ENCODE assay signal across 21 cellular contexts in the genomic region with DNA sequence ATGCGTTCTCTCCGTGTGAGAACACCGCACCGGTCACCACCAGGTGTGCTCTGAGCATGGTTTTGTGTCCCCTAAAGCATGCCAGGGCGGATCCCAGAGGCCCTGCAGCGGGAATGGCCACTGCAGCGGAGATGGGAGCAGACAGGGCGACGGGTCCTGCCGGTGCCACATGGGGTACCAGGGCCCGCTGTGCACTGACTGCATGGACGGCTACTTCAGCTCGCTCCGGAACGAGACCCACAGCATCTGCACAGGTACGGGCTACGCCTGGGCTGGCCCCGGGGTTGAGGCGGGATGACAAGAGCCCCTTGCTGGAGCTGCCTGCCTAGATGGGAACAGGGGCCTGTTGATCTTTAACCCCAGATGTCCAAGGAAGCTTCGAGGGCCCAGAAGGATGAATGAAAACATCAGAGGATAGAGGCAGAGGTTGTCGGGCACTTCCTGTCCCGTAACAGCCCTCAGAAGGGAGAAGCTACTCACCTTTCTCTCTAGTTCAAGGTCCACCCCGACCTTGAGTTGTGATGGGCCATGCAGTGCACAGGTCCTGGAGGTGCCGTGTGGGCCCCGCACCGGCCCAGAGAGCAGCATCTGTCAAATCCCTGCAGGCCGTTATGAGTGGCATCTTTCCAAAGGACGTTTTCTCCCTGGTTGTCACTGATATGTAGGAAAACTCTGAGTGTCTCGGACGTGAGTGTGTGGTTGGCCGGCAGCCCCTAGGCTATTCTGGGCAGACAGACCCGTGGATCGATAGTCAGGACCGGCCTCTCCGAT. TPM values are rescaled to one million over a fixed set of nuclear protein-coding genes. Genes with fewer than 3 reads are reported as not detected.
DNase-seq lines count a peak whose midpoint lies in the region; ATAC-seq, FAIRE-seq and TF ChIP-seq lines count a peak whose summit lies in the region.
"Had no signal": no experiment of that assay in that cellular context is flagged by ENCODE, and none has a peak within 500 bp of the region (broad histone marks: within the 10 kb centered on the region; RNA-seq: fewer than 3 reads in every experiment).

No MANE protein-coding gene starts in this region.

- H3K9me3 ChIP-seq in kidney (ENCODE audit: control insufficient read depth in 1 of 2, low read length in 2 of 2) (no peaks in the 10 kb centered on the region), spleen (no peaks in the 10 kb centered on the region)
- H3K9me3 ChIP-seq: SJCRH30 had no signal

- H3K9me3 Mint-ChIP-seq in activated CD4-positive, alpha-beta T cell treated with anti-CD3 and anti-CD28 coated beads, Interleukin-2, amount 10 ng/mL, durations not matched to agents 24 days and 14 days: no peaks in the 10 kb centered on the region
- H3K9me3 Mint-ChIP-seq: CD4-positive, CD25-positive, alpha-beta regulatory T cell had no signal

- POLR2A ChIA-PET in RWPE1 (lab: Yijun Ruan, JAX; ENCODE audit: low non-redundant PET): no interaction called here

- no peak for ATAC-seq in left ventricle myocardium superior
- no peak for ATAC-seq in Right ventricle myocardium superior (ENCODE audit: poor library complexity)
- no peak for ATAC-seq in HG02642 (IDR thresholded peaks at IDR 0.05; ENCODE audit: poor library complexity, unreplicated experiment)
- ATAC-seq in GM19395 (IDR thresholded peaks at IDR 0.05; ENCODE audit: unreplicated experiment): no peak

- 87 to 96% (median 94%) methylated on average over 22 to 35 of the region's 35 CpGs for WGBS in spleen, 5 donors

- peaks cover 30% of the 10 kb centered on the region for H3K4me1 Mint-ChIP-seq in activated CD4-positive, alpha-beta T cell treated with anti-CD3 and anti-CD28 coated beads, Interleukin-2, amount 10 ng/mL, durations not matched to agents 24 days and 14 days

- H3K4me3 Mint-ChIP-seq in activated CD4-positive, alpha-beta T cell treated with anti-CD3 and anti-CD28 coated beads, Interleukin-2, amount 10 ng/mL, durations not matched to agents 24 days and 14 days: no peak overlapping the region

- H3K36me3 ChIP-seq in kidney (ENCODE audit: control insufficient read depth in 1 of 2, insufficient read depth in 2 of 2, low read length in 2 of 2) (peaks cover 0 to 9% of the 10 kb centered on the region in 2 donors), spleen (peaks cover 0 to 44% (median 11%) of the 10 kb centered on the region in 6 donors)
- H3K36me3 ChIP-seq: SJCRH30 had no signal

- FAIRE-seq in kidney (lab: Jason Lieb, UNC): no peak
- FAIRE-seq: A204.1 had no signal

- peaks cover 19% of the 10 kb centered on the region for H3K36me3 Mint-ChIP-seq in activated CD4-positive, alpha-beta T cell treated with anti-CD3 and anti-CD28 coated beads, Interleukin-2, amount 10 ng/mL, durations not matched to agents 24 days and 14 days (ENCODE audit: low read depth)

- TF ChIP-seq POLR2A in spleen (IDR thresholded peaks at IDR 0.05): no peak

- TF ChIP-seq CTCF in RWPE1 (conservative IDR thresholded peaks at IDR 0.05; ENCODE audit: low read depth) (no peak), kidney (IDR thresholded peaks at IDR 0.05; ENCODE audit: borderline replicate concordance, extremely low read depth, insufficient read depth) (no peak), spleen (IDR thresholded peaks at IDR 0.05 in 8 of 11, conservative IDR thresholded peaks at IDR 0.05 in 3 of 11) (no peak)

- peak; percentile 26 for DNase-seq in left ventricle myocardium superior
- DNase-seq in Right ventricle myocardium superior: no peak
- DNase-seq in RWPE1 (ENCODE audit: low spot score): no peak
- DNase-seq in kidney: peak; percentile 81
- DNase-seq in spleen: peak; percentile 80
- no peak for DNase-seq in activated CD4-positive, alpha-beta T cell treated with anti-CD3 and anti-CD28 coated beads, Interleukin-2, amount 10 ng/mL, durations not matched to agents 24 days and 14 days
- DNase-seq: CD4-positive, CD25-positive, alpha-beta regulatory T cell; DMS79; HCEC 1CT; IMR-90; NCI-H1105; NCI-H146; NCI-H2029; NCI-H2227 treated with DMSO at 0.1 percent for 48 hours; NCI-H510A treated with DMSO at 0.1 percent for 48 hours; NCI-H748 treated with DMSO at 0.1 percent for 48 hours; SJCRH30 had no signal

- no peaks in the 10 kb centered on the region for H3K27me3 ChIP-seq in spleen (replicated peaks in 1 of 7)
- H3K27me3 ChIP-seq: SJCRH30 had no signal

- H3K4me3 ChIP-seq in kidney (ENCODE audit: low read length in 2 of 2) (no peak overlapping the region), spleen (no peak overlapping the region)
- H3K4me3 ChIP-seq: SJCRH30 had no signal

- no peaks in the 10 kb centered on the region for H3K27me3 Mint-ChIP-seq in activated CD4-positive, alpha-beta T cell treated with anti-CD3 and anti-CD28 coated beads, Interleukin-2, amount 10 ng/mL, durations not matched to agents 24 days and 14 days
- H3K27me3 Mint-ChIP-seq: CD4-positive, CD25-positive, alpha-beta regulatory T cell had no signal

- intact Hi-C loops in left ventricle myocardium superior (cut with micrococcal nuclease) (loop anchor here (10.0 kb wide), 1 partner anchor 113 kb away; no protein-coding TSS in a partner anchor), Right ventricle myocardium superior (cut with DNase I) (no loop called here), kidney (cut with DNase I) (no loop called here), spleen (cut with DNase I; ENCODE audit: low total_unique reads) (loop anchor here (10.0 kb wide), 1 partner anchor 157 kb away; no protein-coding TSS in a partner anchor)
- intact Hi-C loops in activated CD4-positive, alpha-beta T cell treated with anti-CD3 and anti-CD28 coated beads, Interleukin-2, amount 10 ng/mL, durations not matched to agents 24 days and 14 days (cut with micrococcal nuclease): no loop called here

- H3K27ac ChIP-seq in RWPE1: peak overlapping the region; percentile 37
- no peak overlapping the region for H3K27ac ChIP-seq in kidney (ENCODE audit: low read depth in 2 of 2, low read length in 2 of 2)
- no peak overlapping the region for H3K27ac ChIP-seq in spleen
- H3K27ac ChIP-seq: KMS-11, SJCRH30 had no signal

- no peak overlapping the region for H3K9ac ChIP-seq in kidney (ENCODE audit: low read length in 2 of 2)
- H3K9ac ChIP-seq: KMS-11 had no signal

- peaks cover 0 to 10% of the 10 kb centered on the region in 2 donors for H3K4me1 ChIP-seq in kidney (ENCODE audit: control insufficient read depth in 1 of 2, insufficient read depth in 1 of 2, low read depth in 1 of 2, low read length in 2 of 2)
- peaks cover 9 to 48% (median 38%) of the 10 kb centered on the region in 6 donors for H3K4me1 ChIP-seq in spleen

- no peak overlapping the region for H3K27ac Mint-ChIP-seq in activated CD4-positive, alpha-beta T cell treated with anti-CD3 and anti-CD28 coated beads, Interleukin-2, amount 10 ng/mL, durations not matched to agents 24 days and 14 days
- H3K27ac Mint-ChIP-seq: CD4-positive, CD25-positive, alpha-beta regulatory T cell had no signal

- CTCF ChIA-PET in RWPE1 (lab: Yijun Ruan, JAX): no interaction called here

RNA-seq across cellular contexts. Expression of gene CRELD2, which starts 3.3 kb away (rescaled TPM):
- 27.4 TPM for total RNA-seq in left ventricle myocardium superior
- total RNA-seq in Right ventricle myocardium superior: 22.1 TPM
- 54.0 TPM for total RNA-seq in kidney
- 37.3 TPM for polyA plus RNA-seq in kidney (ENCODE audit: insufficient read depth, low read depth, low replicate concordance)
- 10 to 100 TPM; 23.2 to 46.3 (median 38.1) TPM for total RNA-seq in spleen
- polyA plus RNA-seq in spleen: 10 to 100 TPM; 16.2 to 26.3 (median 18.3) TPM
- 46.8 and 47.4 TPM in 2 replicates for total RNA-seq in activated CD4-positive, alpha-beta T cell treated with anti-CD3 and anti-CD28 coated beads, Interleukin-2, amount 10 ng/mL, durations not matched to agents 24 days and 14 days

RNA-seq across cellular contexts. Expression of gene ALG12, which starts 3.5 kb away (rescaled TPM):
- total RNA-seq in left ventricle myocardium superior: 16.2 TPM
- total RNA-seq in Right ventricle myocardium superior: 13.8 TPM
- total RNA-seq in kidney: 28.4 TPM
- polyA plus RNA-seq in kidney (ENCODE audit: insufficient read depth, low read depth, low replicate concordance): 27.2 TPM
- total RNA-seq in spleen: 10 to 100 TPM; 10.2 to 20.1 (median 13.3) TPM
- 1 to 10 TPM; 5.7 to 7.1 (median 5.9) TPM for polyA plus RNA-seq in spleen
- total RNA-seq in activated CD4-positive, alpha-beta T cell treated with anti-CD3 and anti-CD28 coated beads, Interleukin-2, amount 10 ng/mL, durations not matched to agents 24 days and 14 days: 13.8 and 17.9 TPM in 2 replicates

RNA-seq across cellular contexts. Expression of gene PIM3, which starts 38.9 kb away (rescaled TPM):
- total RNA-seq in left ventricle myocardium superior (65.1 TPM), Right ventricle myocardium superior (61.5 TPM), kidney (107 TPM), spleen (100 to 1,000 TPM in 5 of 7 donors, 10 to 100 TPM in 2; 72.1 to 134 (median 109) TPM)
- polyA plus RNA-seq in kidney (ENCODE audit: insufficient read depth, low read depth, low replicate concordance) (96.5 TPM), spleen (10 to 100 TPM; 49.5 to 84.4 (median 52.0) TPM)
- 302 and 304 TPM in 2 replicates for total RNA-seq in activated CD4-positive, alpha-beta T cell treated with anti-CD3 and anti-CD28 coated beads, Interleukin-2, amount 10 ng/mL, durations not matched to agents 24 days and 14 days

Comparison
In these comparisons a context has a peak if more than half of its experiments do, and no peak if none do; other contexts are left out.
1. DNase-seq: peak in left ventricle myocardium superior (single experiment), kidney (single experiment) and spleen (single experiment); none in Right ventricle myocardium superior (single experiment), RWPE1 (single experiment) and activated CD4-positive, alpha-beta T cell treated with anti-CD3 and anti-CD28 coated beads, Interleukin-2, amount 10 ng/mL, durations not matched to agents 24 days and 14 days (single experiment).
2. intact Hi-C loops: an anchor here in left ventricle myocardium superior (10.0 kb wide) and spleen (10.0 kb wide); none called in Right ventricle myocardium superior, kidney and activated CD4-positive, alpha-beta T cell treated with anti-CD3 and anti-CD28 coated beads, Interleukin-2, amount 10 ng/mL, durations not matched to agents 24 days and 14 days.